Comparison of ENCODE assay signal across 24 cellular contexts in the genomic region with DNA sequence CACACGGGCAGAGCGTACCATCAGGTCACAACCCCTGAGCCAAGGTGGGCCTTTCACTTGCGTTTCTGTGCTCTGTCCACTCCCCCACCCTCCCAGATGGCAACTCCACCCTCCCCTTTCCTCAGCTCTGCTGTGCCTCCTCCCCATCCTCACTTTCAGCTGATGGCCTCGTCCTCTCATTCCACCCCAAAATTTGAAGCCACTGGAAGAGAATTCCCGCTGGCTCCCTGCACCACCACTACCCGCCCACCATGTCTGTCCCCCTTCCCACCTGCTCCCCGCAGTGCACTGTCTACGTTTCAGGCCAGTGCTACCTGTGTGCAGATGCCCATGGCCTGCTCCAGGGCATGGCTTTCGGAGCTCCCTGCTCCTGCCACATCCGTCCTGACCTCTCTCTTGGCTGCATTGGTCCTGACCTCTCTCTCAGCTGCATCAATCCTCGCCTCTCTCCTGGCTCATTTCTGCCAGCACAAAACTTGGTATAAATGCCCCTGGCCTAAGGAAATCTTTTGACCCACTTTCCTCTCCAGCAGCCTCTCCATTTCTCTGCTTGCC. TPM values are rescaled to one million over a fixed set of nuclear protein-coding genes. Genes with fewer than 3 reads are reported as not detected.
DNase-seq lines count a peak whose midpoint lies in the region; ATAC-seq and TF ChIP-seq lines count a peak whose summit lies in the region.
"Had no signal": no experiment of that assay in that cellular context is flagged by ENCODE, and none has a peak within 500 bp of the region (broad histone marks: within the 10 kb centered on the region; RNA-seq: fewer than 3 reads in every experiment).

No MANE protein-coding gene starts in this region.

- no peaks in the 10 kb centered on the region for H3K36me3 ChIP-seq in neural progenitor cell
- no peaks in the 10 kb centered on the region for H3K36me3 ChIP-seq in vagina
- H3K36me3 ChIP-seq: HAP-1, Peyer's patch, suprapubic skin had no signal

- H3K27ac ChIP-seq in neural progenitor cell (no peak overlapping the region), vagina (peak overlapping the region; percentile 31)
- H3K27ac ChIP-seq: suprapubic skin had no signal

- in situ Hi-C loops in ACHN (cut with HindIII; ENCODE audit: low pct_ligation_motif_present, low pct_unique_long_range_greater_than_20kb, low sequenced_read_pairs) (no loop called here), GM13976 (cut with MboI; ENCODE audit: low sequenced_read_pairs, unreplicated experiment) (no loop called here)

- no peak for TF ChIP-seq POLR2A in vagina (IDR thresholded peaks at IDR 0.05)

- DNase-seq in Right ventricle myocardium superior = peak; percentile 14
- no peak for DNase-seq in cardiac septum (ENCODE audit: low spot score)
- DNase-seq in endothelial cell (ENCODE audit: low spot score) = no peak
- no peak for DNase-seq in neural progenitor cell (ENCODE audit: low spot score)
- no peak for DNase-seq in vagina (ENCODE audit: extremely low spot score in 2 of 2)
- DNase-seq in ACHN = no peak
- no peak for DNase-seq in GM13976 (ENCODE audit: low spot score)
- DNase-seq: activated CD4-positive, alpha-beta T cell treated with anti-CD3 and anti-CD28 coated beads, Interleukin-2, amount 50 U/mL, for 4 hours; activated CD8-positive, alpha-beta memory T cell treated with anti-CD3 and anti-CD28 coated beads, Interleukin-2, amount 50 U/mL, for 48 hours; activated effector memory CD4-positive, alpha-beta T cell treated with Interleukin-2 at 50 U/mL for 16 hours; KBM-7; kidney glomerular epithelial cell; mesendoderm; MM.1S; naive B cell; NCI-H1436 treated with DMSO at 0.1 percent for 48 hours; NCI-H524; NK-92 treated with Interleukin-12 subunit alpha and Interleukin-12 subunit beta, amount 100 ng/mL, for 24 hours; T-helper 2 cell had no signal

- H3K27ac Mint-ChIP-seq in endothelial cell (ENCODE audit: unreplicated experiment) (peak overlapping the region; percentile 72), neural progenitor cell (peak overlapping the region; percentile 91)

- H3K79me2 ChIP-seq in neural progenitor cell (ENCODE audit: low read depth) = no peaks in the 10 kb centered on the region

- no peaks in the 10 kb centered on the region for H3K4me1 ChIP-seq in neural progenitor cell
- peaks cover 51% of the 10 kb centered on the region for H3K4me1 ChIP-seq in vagina
- H3K4me1 ChIP-seq: HAP-1 had no signal

- H3K27me3 Mint-ChIP-seq in endothelial cell (ENCODE audit: unreplicated experiment) (peaks cover 30% of the 10 kb centered on the region), neural progenitor cell (ENCODE audit: insufficient read depth, low read depth) (peaks cover 12% of the 10 kb centered on the region)
- H3K27me3 Mint-ChIP-seq: naive B cell had no signal

- H3K4me1 Mint-ChIP-seq in endothelial cell (ENCODE audit: unreplicated experiment) = peaks cover 62% of the 10 kb centered on the region
- H3K4me1 Mint-ChIP-seq in neural progenitor cell = peaks cover 44% of the 10 kb centered on the region

- H3K36me3 Mint-ChIP-seq in endothelial cell (ENCODE audit: low read depth, unreplicated experiment) (peaks cover 38% of the 10 kb centered on the region), neural progenitor cell (no peaks in the 10 kb centered on the region)

- TF ChIP-seq CTCF in endothelial cell (IDR thresholded peaks at IDR 0.05; ENCODE audit: unreplicated experiment) = no peak
- TF ChIP-seq CTCF in neural progenitor cell (IDR thresholded peaks at IDR 0.05) = no peak
- no peak for TF ChIP-seq CTCF in vagina (IDR thresholded peaks at IDR 0.05)
- TF ChIP-seq CTCF in GM13976 (IDR thresholded peaks at IDR 0.05; ENCODE audit: borderline replicate concordance, control extremely low read depth, extremely low read depth, insufficient read depth, missing control alignments) = no peak

- H3K4me3 ChIP-seq in neural progenitor cell (no peak overlapping the region), vagina (no peak overlapping the region)
- H3K4me3 ChIP-seq: HAP-1, Peyer's patch, suprapubic skin had no signal

- peak overlapping the region; percentile 29 for H3K4me3 Mint-ChIP-seq in endothelial cell (ENCODE audit: unreplicated experiment)
- H3K4me3 Mint-ChIP-seq in neural progenitor cell = no peak overlapping the region
- H3K4me3 Mint-ChIP-seq: naive B cell had no signal

- H3K4me2 ChIP-seq in neural progenitor cell = no peak overlapping the region

- ATAC-seq in Right ventricle myocardium superior (ENCODE audit: poor library complexity) = no peak
- ATAC-seq in GM18873 (IDR thresholded peaks at IDR 0.05; ENCODE audit: low FRiP score, unreplicated experiment) = no peak
- ATAC-seq: sciatic nerve had no signal

- no peaks in the 10 kb centered on the region for H3K9me3 Mint-ChIP-seq in endothelial cell (ENCODE audit: unreplicated experiment)
- H3K9me3 Mint-ChIP-seq in neural progenitor cell = peaks cover 1% of the 10 kb centered on the region

- H3F3A ChIP-seq in neural progenitor cell (ENCODE audit: low read depth) = no peaks in the 10 kb centered on the region

- no peaks in the 10 kb centered on the region for H3K27me3 ChIP-seq in neural progenitor cell
- no peaks in the 10 kb centered on the region for H3K27me3 ChIP-seq in vagina
- H3K27me3 ChIP-seq: Peyer's patch, suprapubic skin had no signal

- H3K9me3 ChIP-seq in neural progenitor cell (ENCODE audit: low read depth) (no peaks in the 10 kb centered on the region), vagina (no peaks in the 10 kb centered on the region)
- H3K9me3 ChIP-seq: HAP-1, Peyer's patch, suprapubic skin had no signal

- H3K9ac ChIP-seq in neural progenitor cell = no peak overlapping the region

- no peaks in the 10 kb centered on the region for H4K20me1 ChIP-seq in neural progenitor cell (ENCODE audit: low read depth)

- intact Hi-C loops in Right ventricle myocardium superior (cut with DNase I) = no loop called here
- intact Hi-C loops in cardiac septum (cut with DNase I) = no loop called here
- intact Hi-C loops in vagina (cut with DNase I) = no loop called here

- no peak overlapping the region for H2AFZ ChIP-seq in neural progenitor cell (replicated peaks)

RNA-seq across cellular contexts. Expression of a gene that starts 24.0 kb away (rescaled TPM):
- total RNA-seq in Right ventricle myocardium superior = 14.0 TPM
- 24.0 TPM for total RNA-seq in cardiac septum
- total RNA-seq in endothelial cell (ENCODE audit: unreplicated experiment) = 33.7 TPM
- total RNA-seq in neural progenitor cell (ENCODE audit: low replicate concordance) = 2.5 and 4.8 TPM in 2 replicates
- total RNA-seq in vagina = 8.3 TPM
